In genomic region chr5:150078802-150079654, GRCh38 we compare ENCODE assay signal across 1 cellular context.
A peak's percentile ranks its signal among the peaks of the same experiment; 100 is the strongest.
TF ChIP-seq lines count a peak whose summit lies in the region.

No MANE protein-coding gene starts in this region.

TF ChIP-seq in H1, 55 proteins besides CTCF, POLR2A, EP300 and RAD21:
- TF ChIP-seq KDM1A (IDR thresholded peaks at IDR 0.05; ENCODE audit: borderline replicate concordance, low read length) (0 out of 2 replicates have a peak, but pooled peaks have one; percentile 0), HDAC6 (IDR thresholded peaks at IDR 0.05; ENCODE audit: low read depth, low read length) (no peak)
